17 cellular contexts compared by ENCODE assay signal in genomic region chr2:107411267-107411666, GRCh38.
A peak's percentile ranks its signal among the peaks of the same experiment; 100 is the strongest.
DNase-seq lines count a peak whose midpoint lies in the region; ATAC-seq and TF ChIP-seq lines count a peak whose summit lies in the region.
"Had no signal": no experiment of that assay in that cellular context is flagged by ENCODE, and none has a peak within 500 bp of the region (broad histone marks: within the 10 kb centered on the region; RNA-seq: fewer than 3 reads in every experiment).

No MANE protein-coding gene starts in this region.

- ATAC-seq in HG03039 (IDR thresholded peaks at IDR 0.05; ENCODE audit: unreplicated experiment) (no peak), HG03045 (IDR thresholded peaks at IDR 0.05; ENCODE audit: unreplicated experiment) (no peak)
- ATAC-seq: A549, HCT116 had no signal

- TF ChIP-seq CTCF in chondrocyte (IDR thresholded peaks at IDR 0.05), result peak; percentile 20

- H3K27me3 Mint-ChIP-seq in chondrocyte (ENCODE audit: low read depth), result no peaks in the 10 kb centered on the region
- H3K27me3 Mint-ChIP-seq: CD4-positive, alpha-beta T cell had no signal

- DNase-seq in DMS53 treated with DMSO at 0.1 percent for 48 hours (lab: John Stamatoyannopoulos, UW; ENCODE audit: unreplicated experiment) (peak; percentile 73), NCI-H69 (lab: John Stamatoyannopoulos, UW) (peak; percentile 75), chondrocyte (ENCODE audit: low spot score) (no peak), renal cortical epithelial cell (ENCODE audit: low read depth) (peak; percentile 54)
- no peak for DNase-seq in stimulated activated CD4-positive, alpha-beta T cell treated with anti-CD3 and anti-CD28 coated beads, Interleukin-4, amount 100 ng/mL, for 1 hour
- DNase-seq: AML-193; Caco-2; CD4-positive, alpha-beta T cell; DMS79 treated with DMSO at 0.1 percent for 48 hours; GF-D8; GOT3; H7; HFFc6 had no signal

- peaks cover 3% of the 10 kb centered on the region for H3K9me3 Mint-ChIP-seq in chondrocyte (ENCODE audit: low read depth)
- H3K9me3 Mint-ChIP-seq: CD4-positive, alpha-beta T cell had no signal

- H3K36me3 Mint-ChIP-seq in chondrocyte (ENCODE audit: low read depth), result no peaks in the 10 kb centered on the region

- peaks cover 65% of the 10 kb centered on the region for H3K4me1 Mint-ChIP-seq in chondrocyte (ENCODE audit: low read depth)

- H3K27ac Mint-ChIP-seq in chondrocyte (ENCODE audit: unreplicated experiment), result peak overlapping the region; percentile 68
- H3K27ac Mint-ChIP-seq: CD4-positive, alpha-beta T cell; HFFc6 had no signal

- no peak overlapping the region for H3K4me3 Mint-ChIP-seq in chondrocyte (ENCODE audit: unreplicated experiment)
- H3K4me3 Mint-ChIP-seq: CD4-positive, alpha-beta T cell; HFFc6 had no signal

Comparison
In these comparisons a context has a peak if more than half of its experiments do, and no peak if none do; other contexts are left out.
1. DNase-seq: peak in DMS53 treated with DMSO at 0.1 percent for 48 hours (single experiment), NCI-H69 (single experiment) and renal cortical epithelial cell (single experiment); none in chondrocyte (single experiment) and stimulated activated CD4-positive, alpha-beta T cell treated with anti-CD3 and anti-CD28 coated beads, Interleukin-4, amount 100 ng/mL, for 1 hour (single experiment).